ENCODE assay signal across 21 cellular contexts in genomic region chr10:129908406-129908805, GRCh38. TPM values are rescaled to one million over a fixed set of nuclear protein-coding genes. Genes with fewer than 3 reads are reported as not detected.
DNase-seq lines count a peak whose midpoint lies in the region; ATAC-seq, FAIRE-seq and TF ChIP-seq lines count a peak whose summit lies in the region.
"Had no signal": no experiment of that assay in that cellular context is flagged by ENCODE, and none has a peak within 500 bp of the region (broad histone marks: within the 10 kb centered on the region; RNA-seq: fewer than 3 reads in every experiment).

No MANE protein-coding gene starts in this region.

- H3K27me3 ChIP-seq in Karpas-422 (ENCODE audit: low read length) (no peaks in the 10 kb centered on the region), H1 (replicated peaks in 1 of 4; ENCODE audit: control insufficient read depth in 3 of 4, extremely low read depth in 1 of 4, insufficient read depth in 3 of 4, low read length in 3 of 4) (no peaks in the 10 kb centered on the region; a peak in 1 of 7 replicates), neural progenitor cell (no peaks in the 10 kb centered on the region)
- H3K27me3 ChIP-seq: BE2C had no signal

- H3K4me1 ChIP-seq in Karpas-422 (ENCODE audit: low read length) (no peaks in the 10 kb centered on the region), H1 (replicated peaks in 1 of 4; ENCODE audit: control insufficient read depth in 3 of 4, insufficient read depth in 4 of 4, low read length in 3 of 4) (peaks cover 0 to 6% (median 3%) of the 10 kb centered on the region in 4 experiments; a peak in 1 of 7 replicates), neural progenitor cell (peaks cover 14% of the 10 kb centered on the region)

- H3K4me3 Mint-ChIP-seq in neural progenitor cell = no peak overlapping the region
- H3K4me3 Mint-ChIP-seq: CD4-positive, CD25-positive, alpha-beta regulatory T cell; CD8-positive, alpha-beta memory T cell; H9; IgD-negative memory B cell had no signal

- no peaks in the 10 kb centered on the region for H3K36me3 ChIP-seq in Karpas-422 (ENCODE audit: insufficient read depth, low read length)
- H3K36me3 ChIP-seq in H1 (ENCODE audit: control insufficient read depth in 2 of 4, insufficient read depth in 4 of 4, low read length in 3 of 4) = no peaks in the 10 kb centered on the region
- H3K36me3 ChIP-seq in neural progenitor cell = no peaks in the 10 kb centered on the region
- H3K36me3 ChIP-seq: BE2C had no signal

- H2BK15ac ChIP-seq in H1 (ENCODE audit: low read length) = no peak overlapping the region

- no peak overlapping the region for H3K14ac ChIP-seq in H1 (ENCODE audit: insufficient read length)

- H3K4me2 ChIP-seq in Karpas-422 (ENCODE audit: low read depth, low read length, poor library complexity, severe bottlenecking) (no peak overlapping the region), H1 (ENCODE audit: insufficient read depth in 1 of 2, low read depth in 2 of 2, low read length in 2 of 2) (no peak overlapping the region), neural progenitor cell (no peak overlapping the region)

- H3K23me2 ChIP-seq in H1 (ENCODE audit: low read depth, low read length) = peaks cover 2% of the 10 kb centered on the region; the same call in 1 of the 2 replicates

- H3K27me3 Mint-ChIP-seq in neural progenitor cell (ENCODE audit: insufficient read depth, low read depth) = peaks cover 2% of the 10 kb centered on the region
- H3K27me3 Mint-ChIP-seq: CD4-positive, CD25-positive, alpha-beta regulatory T cell; CD8-positive, alpha-beta memory T cell; IgD-negative memory B cell had no signal

- no peaks in the 10 kb centered on the region for H3K79me1 ChIP-seq in H1 (ENCODE audit: low read depth, low read length)

- H3K9me2 ChIP-seq in Karpas-422 (replicated peaks; ENCODE audit: insufficient read depth, low read length) = no peaks in the 10 kb centered on the region

- H3K4me3 ChIP-seq in Karpas-422 (ENCODE audit: low read length) (no peak overlapping the region), H1 (ENCODE audit: extremely low read depth in 1 of 4, insufficient read depth in 2 of 4, low read depth in 3 of 4, low read length in 4 of 4) (no peak overlapping the region), neural progenitor cell (no peak overlapping the region)

- no peak overlapping the region for H4K5ac ChIP-seq in H1 (ENCODE audit: insufficient read length, low read depth, low read length)

- TF ChIP-seq CTCF in H1 (IDR thresholded peaks at IDR 0.05; ENCODE audit: control extremely low read depth in 1 of 3, insufficient read depth in 1 of 3, low read depth in 1 of 3, low read length in 3 of 3) = no peak
- TF ChIP-seq CTCF in neural progenitor cell (IDR thresholded peaks at IDR 0.05) = no peak

- peak overlapping the region; percentile 76 for H3K27ac Mint-ChIP-seq in neural progenitor cell
- H3K27ac Mint-ChIP-seq: CD4-positive, CD25-positive, alpha-beta regulatory T cell; CD8-positive, alpha-beta memory T cell; H9; IgD-negative memory B cell had no signal

- H3K4me1 Mint-ChIP-seq in neural progenitor cell = peaks cover 30% of the 10 kb centered on the region
- H3K4me1 Mint-ChIP-seq: CD4-positive, CD25-positive, alpha-beta regulatory T cell; CD8-positive, alpha-beta memory T cell; IgD-negative memory B cell had no signal

- H2BK120ac ChIP-seq in H1 (replicated peaks; ENCODE audit: low read depth, low read length) = no peak overlapping the region

- no peak overlapping the region for H2BK12ac ChIP-seq in H1 (ENCODE audit: low read depth, low read length)

- no peaks in the 10 kb centered on the region for H3K79me2 ChIP-seq in Karpas-422 (ENCODE audit: low read length)
- no peaks in the 10 kb centered on the region for H3K79me2 ChIP-seq in H1 (ENCODE audit: control insufficient read depth in 1 of 2, insufficient read depth in 2 of 2, low read length in 2 of 2)
- H3K79me2 ChIP-seq in neural progenitor cell (ENCODE audit: low read depth) = no peaks in the 10 kb centered on the region

- peak; percentile 39 for DNase-seq in Karpas-422
- no peak for DNase-seq in H1 (ENCODE audit: low read depth in 1 of 2, low spot score in 2 of 2)
- no peak for DNase-seq in neural progenitor cell (ENCODE audit: low spot score)
- no peak for DNase-seq in NCI-H226
- no peak for DNase-seq in UCSD-AML1 (lab: John Stamatoyannopoulos, UW; ENCODE audit: unreplicated experiment)
- DNase-seq: ACHN; BE2C; C1 segment of cervical spinal cord; CD4-positive, CD25-positive, alpha-beta regulatory T cell; CD8-positive, alpha-beta memory T cell; COR-L47; GOT3; H9 had no signal

- no peak overlapping the region for H3K56ac ChIP-seq in H1 (replicated peaks; ENCODE audit: insufficient read length, low read depth, low read length)

- H3K4ac ChIP-seq in H1 (replicated peaks; ENCODE audit: insufficient read length, low read depth, low read length) = no peak overlapping the region

- no peaks in the 10 kb centered on the region for H3K36me3 Mint-ChIP-seq in neural progenitor cell
- H3K36me3 Mint-ChIP-seq: CD4-positive, CD25-positive, alpha-beta regulatory T cell; CD8-positive, alpha-beta memory T cell; IgD-negative memory B cell had no signal

- CTCF ChIA-PET in H1 (lab: Charles Lee; ENCODE audit: partially characterized antibody) = interaction anchor here (1.0 to 1.9 kb wide), 4 partner anchors 17 to 31 kb away, joined by 3 to 6 read pairs (median 4); no protein-coding TSS in a partner anchor

- no peak overlapping the region for H3K18ac ChIP-seq in H1 (ENCODE audit: extremely low read depth, low read length)

- POLR2A ChIA-PET in H1 (lab: Charles Lee; ENCODE audit: partially characterized antibody) = no interaction called here

- 95% methylated on average over 15 of the region's 15 CpGs; no CpG with 5 or more reads in 1 of the 2 experiments for WGBS in H1 (ENCODE audit: extremely low coverage in 1 of 2, insufficient coverage in 1 of 2, insufficient read length in 1 of 2, insufficient replicate concordance in 2 of 2, low coverage in 1 of 2, low lambda C conversion rate in 2 of 2, missing lambda C conversion rate in 1 of 2), 2 experiments

- H2BK20ac ChIP-seq in H1 (ENCODE audit: low read length) = no peak overlapping the region

- H3K9me3 Mint-ChIP-seq in neural progenitor cell = no peaks in the 10 kb centered on the region
- H3K9me3 Mint-ChIP-seq: CD8-positive, alpha-beta memory T cell; IgD-negative memory B cell had no signal

- no peak for TF ChIP-seq POLR2A in H1 (IDR thresholded peaks at IDR 0.05; ENCODE audit: control extremely low read depth in 1 of 2, low read depth in 2 of 2, low read length in 2 of 2)

- no peak overlapping the region for H3K27ac ChIP-seq in Karpas-422 (ENCODE audit: low read length)
- no peak overlapping the region for H3K27ac ChIP-seq in H1 (ENCODE audit: low read depth, low read length)
- no peak overlapping the region for H3K27ac ChIP-seq in neural progenitor cell

- H3K9ac ChIP-seq in Karpas-422 (ENCODE audit: low read length) (no peak overlapping the region), H1 (replicated peaks in 1 of 4; ENCODE audit: extremely low read depth in 1 of 4, low read depth in 3 of 4, low read length in 3 of 4) (no peak overlapping the region), neural progenitor cell (no peak overlapping the region)

- no peak for TF ChIP-seq RAD21 in H1 (IDR thresholded peaks at IDR 0.05 in 1 of 2, conservative IDR thresholded peaks at IDR 0.05 in 1 of 2; ENCODE audit: low read depth in 2 of 2, low read length in 2 of 2)

- no peak for FAIRE-seq in H1 (lab: Jason Lieb, UNC)
- FAIRE-seq: A204.1, D721Med, G401.6, GM12891, GM19239, HepG2 had no signal

- no peak for TF ChIP-seq EP300 in H1 (IDR thresholded peaks at IDR 0.05; ENCODE audit: borderline replicate concordance in 1 of 2, low read depth in 2 of 2, low read length in 2 of 2)

- no peak overlapping the region for H4K91ac ChIP-seq in H1 (replicated peaks; ENCODE audit: insufficient read length, low read length)

- no peaks in the 10 kb centered on the region for H3F3A ChIP-seq in neural progenitor cell (ENCODE audit: low read depth)

- no peak for ATAC-seq in GM19328 (IDR thresholded peaks at IDR 0.05; ENCODE audit: unreplicated experiment)
- ATAC-seq: HepG2 had no signal

- H2AK5ac ChIP-seq in H1 (ENCODE audit: low read depth, low read length) = no peak overlapping the region

- H3K9me3 ChIP-seq in Karpas-422 (ENCODE audit: low read length) (no peaks in the 10 kb centered on the region), H1 (ENCODE audit: insufficient read depth in 2 of 2, low read depth in 1 of 2, low read length in 1 of 2) (no peaks in the 10 kb centered on the region), neural progenitor cell (ENCODE audit: low read depth) (no peaks in the 10 kb centered on the region)
- H3K9me3 ChIP-seq: BE2C had no signal

- H2BK5ac ChIP-seq in H1 (ENCODE audit: low read depth, low read length) = no peak overlapping the region

- H4K8ac ChIP-seq in H1 (ENCODE audit: extremely low read depth, insufficient read depth, low read length) = peak overlapping the region; percentile 39; the same call in 1 of the 2 replicates

- H4K20me1 ChIP-seq in Karpas-422 (ENCODE audit: insufficient read depth, low read depth, low read length) (no peaks in the 10 kb centered on the region), H1 (replicated peaks in 1 of 2; ENCODE audit: control insufficient read depth in 1 of 2, insufficient read depth in 2 of 2, low read length in 2 of 2) (peaks cover 0 to 2% of the 10 kb centered on the region in 2 experiments), neural progenitor cell (ENCODE audit: low read depth) (no peaks in the 10 kb centered on the region)

- H3K23ac ChIP-seq in H1 (ENCODE audit: insufficient read length) = no peak overlapping the region

- H2AFZ ChIP-seq in Karpas-422 (ENCODE audit: low read length) (no peak overlapping the region), H1 (ENCODE audit: low read length) (no peak overlapping the region), neural progenitor cell (replicated peaks) (no peak overlapping the region)

TF ChIP-seq in H1, 55 proteins besides CTCF, POLR2A, EP300 and RAD21 (continues in another document):
- no peak for TF ChIP-seq FOSL1 (IDR thresholded peaks at IDR 0.05; ENCODE audit: insufficient read depth, low read depth, low read length)
- TF ChIP-seq HDAC2 (IDR thresholded peaks at IDR 0.05; ENCODE audit: borderline replicate concordance in 1 of 2, low read depth in 2 of 2, low read length in 2 of 2) = no peak
- no peak for TF ChIP-seq SUZ12 (IDR thresholded peaks at IDR 0.05; ENCODE audit: low read length)
- no peak for TF ChIP-seq CBX5 (IDR thresholded peaks at IDR 0.05; ENCODE audit: low read depth, low read length)

RNA-seq across cellular contexts. Expression of gene EBF3, which starts 55.7 kb away (rescaled TPM):
- not detected in 2 replicates for total RNA-seq in Karpas-422 (2014; rRNA removed; shearing (Covaris generic); ENCODE audit: low replicate concordance)
- total RNA-seq in H1 (2021; fragmentation: NEBNext Ultra II Directional; extraction: Animal tissue kit (Norgen Biotek cat#: 25700)) = 0.26 and 0.38 TPM in 2 replicates
- 0.08 and 0.20 TPM in 2 replicates for polyA plus RNA-seq in H1 (2011; rRNA removed)
- polyA plus RNA-seq in H1 (2011; cell fraction: cytosol; rRNA removed) = 0.31 TPM
- polyA plus RNA-seq in H1 (2011; cell fraction: nucleus; rRNA removed) = 0.40 TPM
- polyA plus RNA-seq in H1 (2012, experiment 1 of 2) = 0.07 to 0.15 TPM (median 0.12 TPM) in 4 replicates
- 0.07 TPM for polyA plus RNA-seq in H1 (2012, experiment 2 of 2)
- 0.10 TPM for polyA plus RNA-seq in H1 (2013, experiment 1 of 2)
- polyA plus RNA-seq in H1 (2013, experiment 2 of 2) = 0.09 TPM
- polyA minus RNA-seq in H1 (2011; rRNA and poly(A)+ RNA removed) = 0.76 TPM in 1 of 2 replicates, not detected in the other
- polyA minus RNA-seq in H1 (2011; cell fraction: cytosol; rRNA and poly(A)+ RNA removed) = not detected
- 0.30 TPM for polyA minus RNA-seq in H1 (2011; cell fraction: nucleus; rRNA and poly(A)+ RNA removed)
- 0.15 and 0.40 TPM in 2 replicates for total RNA-seq in neural progenitor cell (ENCODE audit: low replicate concordance)
- total RNA-seq: CD4-positive, CD25-positive, alpha-beta regulatory T cell; CD8-positive, alpha-beta memory T cell; HepG2 had no signal
- polyA plus RNA-seq: CD4-positive, CD25-positive, alpha-beta regulatory T cell; CD8-positive, alpha-beta memory T cell; HepG2; IgD-negative memory B cell had no signal
